27 cellular contexts compared by ENCODE assay signal in genomic region chr15:69838338-69838737, GRCh38.
DNase-seq lines count a peak whose midpoint lies in the region; FAIRE-seq and TF ChIP-seq lines count a peak whose summit lies in the region.
"Had no signal": no experiment of that assay in that cellular context is flagged by ENCODE, and none has a peak within 500 bp of the region (broad histone marks: within the 10 kb centered on the region; RNA-seq: fewer than 3 reads in every experiment).

No MANE protein-coding gene starts in this region.

- peak overlapping the region; percentile 53; the same call in 1 of the 2 replicates for H4K8ac ChIP-seq in H1 (ENCODE audit: extremely low read depth, insufficient read depth, low read length)

- no peak overlapping the region for H2AFZ ChIP-seq in H1 (ENCODE audit: low read length)

- H3K18ac ChIP-seq in H1 (ENCODE audit: extremely low read depth, low read length), result no peak overlapping the region

- H3K36me3 ChIP-seq in H1 (ENCODE audit: control insufficient read depth in 2 of 4, insufficient read depth in 4 of 4, low read length in 3 of 4) (no peaks in the 10 kb centered on the region), kidney (ENCODE audit: control insufficient read depth in 1 of 2, insufficient read depth in 2 of 2, low read length in 2 of 2) (no peaks in the 10 kb centered on the region), sigmoid colon (no peaks in the 10 kb centered on the region)
- H3K36me3 ChIP-seq: BLaER1 treated with 17β-estradiol and CSF1 and Interleukin-3, amounts not matched to agents 10 nM and 100 nM had no signal

- H2BK20ac ChIP-seq in H1 (ENCODE audit: low read length), result no peak overlapping the region

- no peak for FAIRE-seq in H1 (lab: Jason Lieb, UNC)
- FAIRE-seq in kidney (lab: Jason Lieb, UNC), result no peak
- FAIRE-seq: A204.1, D721Med, GM12878, GM12892, GM18507 had no signal

- no peak overlapping the region for H3K23ac ChIP-seq in H1 (ENCODE audit: insufficient read length)

- H3K4me1 ChIP-seq in H1 (replicated peaks in 1 of 4; ENCODE audit: control insufficient read depth in 3 of 4, insufficient read depth in 4 of 4, low read length in 3 of 4) (no peaks in the 10 kb centered on the region; a peak in 2 of 7 replicates), kidney (ENCODE audit: control insufficient read depth in 1 of 2, insufficient read depth in 1 of 2, low read depth in 1 of 2, low read length in 2 of 2) (no peaks in the 10 kb centered on the region), sigmoid colon (no peaks in the 10 kb centered on the region)
- H3K4me1 ChIP-seq: BLaER1 treated with 17β-estradiol and CSF1 and Interleukin-3, amounts not matched to agents 10 nM and 100 nM; Caco-2 had no signal

- H4K5ac ChIP-seq in H1 (ENCODE audit: insufficient read length, low read depth, low read length), result no peak overlapping the region

- H3K4me3 ChIP-seq in H1 (ENCODE audit: extremely low read depth in 1 of 4, insufficient read depth in 2 of 4, low read depth in 3 of 4, low read length in 4 of 4) (no peak overlapping the region), kidney (ENCODE audit: low read length in 2 of 2) (no peak overlapping the region), sigmoid colon (no peak overlapping the region)
- H3K4me3 ChIP-seq: BLaER1 treated with 17β-estradiol and CSF1 and Interleukin-3, amounts not matched to agents 10 nM and 100 nM; GM12878 had no signal

- no peak overlapping the region for H3K9ac ChIP-seq in H1 (replicated peaks in 1 of 4; ENCODE audit: extremely low read depth in 1 of 4, low read depth in 3 of 4, low read length in 3 of 4)
- no peak overlapping the region for H3K9ac ChIP-seq in kidney (ENCODE audit: low read length in 2 of 2)
- H3K9ac ChIP-seq: BLaER1 treated with 17β-estradiol and CSF1 and Interleukin-3, amounts not matched to agents 10 nM and 100 nM had no signal

- no peak overlapping the region for H2BK12ac ChIP-seq in H1 (ENCODE audit: low read depth, low read length)

- H3K9me3 ChIP-seq in H1 (ENCODE audit: insufficient read depth in 2 of 2, low read depth in 1 of 2, low read length in 1 of 2) (no peaks in the 10 kb centered on the region), kidney (ENCODE audit: control insufficient read depth in 1 of 2, low read length in 2 of 2) (no peaks in the 10 kb centered on the region), sigmoid colon (no peaks in the 10 kb centered on the region)
- H3K9me3 ChIP-seq: BLaER1 treated with 17β-estradiol and CSF1 and Interleukin-3, amounts not matched to agents 10 nM and 100 nM; Caco-2 had no signal

- no peaks in the 10 kb centered on the region; the same call in 1 of the 2 replicates for H3K23me2 ChIP-seq in H1 (ENCODE audit: low read depth, low read length)

- DNase-seq in H1 (ENCODE audit: low read depth in 1 of 2, low spot score in 2 of 2) (no peak), kidney (peak; percentile 31), sigmoid colon (peak; percentile 13), DMS 273 (lab: John Stamatoyannopoulos, UW; ENCODE audit: unreplicated experiment) (no peak), NCI-H82 (lab: John Stamatoyannopoulos, UW) (no peak), NCI-H1105 (lab: John Stamatoyannopoulos, UW) (no peak)
- DNase-seq: 8988T; ACHN; AML-193; Caco-2; Calu3; CD4-positive, alpha-beta T cell; CD8-positive, alpha-beta T cell; DMS 273 treated with DMSO at 0.1 percent for 48 hours; DMS153; DMS53; DMS79; DND-41; EL; GDM1 had no signal

- POLR2A ChIA-PET in H1 (lab: Charles Lee; ENCODE audit: partially characterized antibody), result no interaction called here

- H3K56ac ChIP-seq in H1 (replicated peaks; ENCODE audit: insufficient read length, low read depth, low read length), result no peak overlapping the region

- H2BK120ac ChIP-seq in H1 (replicated peaks; ENCODE audit: low read depth, low read length), result no peak overlapping the region

- no peak overlapping the region for H4K91ac ChIP-seq in H1 (replicated peaks; ENCODE audit: insufficient read length, low read length)

- intact Hi-C loops in kidney (cut with DNase I), result no loop called here
- intact Hi-C loops in sigmoid colon (cut with DNase I), result no loop called here

- H3K79me1 ChIP-seq in H1 (ENCODE audit: low read depth, low read length), result no peaks in the 10 kb centered on the region

- H3K27me3 ChIP-seq in H1 (replicated peaks in 1 of 4; ENCODE audit: control insufficient read depth in 3 of 4, extremely low read depth in 1 of 4, insufficient read depth in 3 of 4, low read length in 3 of 4), result no peaks in the 10 kb centered on the region
- no peaks in the 10 kb centered on the region for H3K27me3 ChIP-seq in sigmoid colon

- H2BK15ac ChIP-seq in H1 (ENCODE audit: low read length), result no peak overlapping the region

- CTCF ChIA-PET in H1 (lab: Charles Lee; ENCODE audit: partially characterized antibody), result interaction anchor here (1.4 kb wide), 1 partner anchor 44 kb away, joined by 4 read pairs; no protein-coding TSS in a partner anchor

- H3K27ac ChIP-seq in H1 (ENCODE audit: low read depth, low read length) (no peak overlapping the region), kidney (ENCODE audit: low read depth in 2 of 2, low read length in 2 of 2) (no peak overlapping the region), sigmoid colon (no peak overlapping the region)
- H3K27ac ChIP-seq: BLaER1 treated with 17β-estradiol and CSF1 and Interleukin-3, amounts not matched to agents 10 nM and 100 nM; C4-2B had no signal

- TF ChIP-seq POLR2A in H1 (IDR thresholded peaks at IDR 0.05; ENCODE audit: control extremely low read depth in 1 of 2, low read depth in 2 of 2, low read length in 2 of 2), result no peak
- TF ChIP-seq POLR2A in sigmoid colon (IDR thresholded peaks at IDR 0.05), result no peak

- no peak overlapping the region for H2BK5ac ChIP-seq in H1 (ENCODE audit: low read depth, low read length)

- no peak overlapping the region for H3K4me2 ChIP-seq in H1 (ENCODE audit: insufficient read depth in 1 of 2, low read depth in 2 of 2, low read length in 2 of 2)
- H3K4me2 ChIP-seq: BLaER1 treated with 17β-estradiol and CSF1 and Interleukin-3, amounts not matched to agents 10 nM and 100 nM had no signal

- no peak overlapping the region for H3K4ac ChIP-seq in H1 (replicated peaks; ENCODE audit: insufficient read length, low read depth, low read length)

- no peak for TF ChIP-seq CTCF in H1 (IDR thresholded peaks at IDR 0.05; ENCODE audit: control extremely low read depth in 1 of 3, insufficient read depth in 1 of 3, low read depth in 1 of 3, low read length in 3 of 3)
- TF ChIP-seq CTCF in kidney (IDR thresholded peaks at IDR 0.05; ENCODE audit: borderline replicate concordance, extremely low read depth, insufficient read depth), result no peak
- TF ChIP-seq CTCF in sigmoid colon (IDR thresholded peaks at IDR 0.05), result no peak

- H3K79me2 ChIP-seq in H1 (ENCODE audit: control insufficient read depth in 1 of 2, insufficient read depth in 2 of 2, low read length in 2 of 2), result no peaks in the 10 kb centered on the region

- TF ChIP-seq RAD21 in H1 (IDR thresholded peaks at IDR 0.05 in 1 of 2, conservative IDR thresholded peaks at IDR 0.05 in 1 of 2; ENCODE audit: low read depth in 2 of 2, low read length in 2 of 2), result no peak

- H4K20me1 ChIP-seq in H1 (replicated peaks in 1 of 2; ENCODE audit: control insufficient read depth in 1 of 2, insufficient read depth in 2 of 2, low read length in 2 of 2), result no peaks in the 10 kb centered on the region

- no peak overlapping the region for H2AK5ac ChIP-seq in H1 (ENCODE audit: low read depth, low read length)

- no peak overlapping the region for H3K14ac ChIP-seq in H1 (ENCODE audit: insufficient read length)

- 90% methylated on average over 1 of the region's 1 CpG; no CpG with 5 or more reads in 1 of the 2 experiments for WGBS in H1 (ENCODE audit: extremely low coverage in 1 of 2, insufficient coverage in 1 of 2, insufficient read length in 1 of 2, insufficient replicate concordance in 2 of 2, low coverage in 1 of 2, low lambda C conversion rate in 2 of 2, missing lambda C conversion rate in 1 of 2), 2 experiments
- WGBS in sigmoid colon, 2 donors, result 57 to 83% methylated on average over 1 of the region's 1 CpG

- TF ChIP-seq EP300 in H1 (IDR thresholded peaks at IDR 0.05; ENCODE audit: borderline replicate concordance in 1 of 2, low read depth in 2 of 2, low read length in 2 of 2) (no peak), sigmoid colon (IDR thresholded peaks at IDR 0.05) (no peak)

TF ChIP-seq in H1, 55 proteins besides CTCF, POLR2A, EP300 and RAD21:
- TF ChIP-seq SP2 (IDR thresholded peaks at IDR 0.05; ENCODE audit: low read length) (no peak), CHD2 (IDR thresholded peaks at IDR 0.05; ENCODE audit: low read length) (no peak), E2F6 (IDR thresholded peaks at IDR 0.05) (no peak)
TF ChIP-seq in H1: peak in this region for 0.

Comparison
In these comparisons a context has a peak if more than half of its experiments do, and no peak if none do; other contexts are left out.
1. DNase-seq: peak in kidney (single experiment) and sigmoid colon (single experiment); none in H1 (0 of 2), DMS 273 (single experiment), NCI-H82 (single experiment) and NCI-H1105 (single experiment).